In genomic region chr6:45154679-45155078, GRCh38 we compare ENCODE assay signal across 1 cellular context.
TF ChIP-seq lines count a peak whose summit lies in the region.

No MANE protein-coding gene starts in this region.

TF ChIP-seq in HepG2, 621 proteins besides CTCF, POLR2A, EP300 and RAD21:
- TF ChIP-seq ATF5 (CRISPR knock-in tag; IDR thresholded peaks at IDR 0.05; ENCODE audit: low read depth): no peak
- no peak for TF ChIP-seq ZNF446 (CRISPR knock-in tag; IDR thresholded peaks at IDR 0.05)
- 0 out of 2 replicates have a peak, but pooled peaks have one; percentile 29 for TF ChIP-seq ZMYM4 (CRISPR knock-in tag; IDR thresholded peaks at IDR 0.05)
- TF ChIP-seq PPARG (CRISPR knock-in tag; conservative IDR thresholded peaks at IDR 0.05): peak; percentile 47; the same call in 1 of the 2 replicates
- TF ChIP-seq ZMAT3 (CRISPR knock-in tag; conservative IDR thresholded peaks at IDR 0.05): no peak
- TF ChIP-seq ZNF432 (CRISPR knock-in tag; IDR thresholded peaks at IDR 0.05; ENCODE audit: borderline replicate concordance): no peak
- TF ChIP-seq MIER3 (CRISPR knock-in tag; IDR thresholded peaks at IDR 0.05; ENCODE audit: borderline replicate concordance): no peak
- no peak for TF ChIP-seq CCDC6 (CRISPR knock-in tag; IDR thresholded peaks at IDR 0.05)
- TF ChIP-seq ZNF256 (CRISPR knock-in tag; conservative IDR thresholded peaks at IDR 0.05): no peak
